In genomic region chr10:86071758-86072157, GRCh38 we compare ENCODE assay signal across 16 cellular contexts.
DNase-seq lines count a peak whose midpoint lies in the region; ATAC-seq lines count a peak whose summit lies in the region.
"Had no signal": no experiment of that assay in that cellular context is flagged by ENCODE, and none has a peak within 500 bp of the region (broad histone marks: within the 10 kb centered on the region; RNA-seq: fewer than 3 reads in every experiment).

No MANE protein-coding gene starts in this region.

- H3K14ac ChIP-seq in neuronal stem cell (ENCODE audit: low read length) = no peak overlapping the region

- ATAC-seq in GM18858 (IDR thresholded peaks at IDR 0.05; ENCODE audit: unreplicated experiment) (peak; percentile 59), GM21717 (IDR thresholded peaks at IDR 0.05; ENCODE audit: unreplicated experiment) (peak; percentile 66), HG03565 (IDR thresholded peaks at IDR 0.05; ENCODE audit: unreplicated experiment) (peak; percentile 49), T-cell (replicated peaks in 1 of 4) (no peak)
- ATAC-seq: CD8-positive, alpha-beta T cell had no signal

- no peaks in the 10 kb centered on the region for H3K36me3 Mint-ChIP-seq in T-cell
- H3K36me3 Mint-ChIP-seq: CD8-positive, alpha-beta T cell had no signal

- no peaks in the 10 kb centered on the region for H3K9me3 ChIP-seq in neuronal stem cell (replicated peaks in 1 of 2; ENCODE audit: control insufficient read depth in 2 of 2, insufficient read depth in 1 of 2, low read depth in 1 of 2, low read length in 2 of 2)
- H3K9me3 ChIP-seq: HAP-1 had no signal

- no peak for DNase-seq in neuronal stem cell (ENCODE audit: low spot score)
- DNase-seq in T-cell = no peak
- DNase-seq in SW480 (ENCODE audit: low spot score) = no peak
- DNase-seq in NCI-H146 treated with DMSO at 0.1 percent for 48 hours (lab: John Stamatoyannopoulos, UW; ENCODE audit: unreplicated experiment) = no peak
- no peak for DNase-seq in AG20443 (ENCODE audit: low spot score)
- DNase-seq: DMS79 treated with DMSO at 0.1 percent for 48 hours, NCI-H1417, NCI-H2029, NCI-H510A treated with DMSO at 0.1 percent for 48 hours, T-helper 1 cell had no signal

- H3K27me3 ChIP-seq in neuronal stem cell (ENCODE audit: control insufficient read depth in 3 of 3, insufficient read depth in 3 of 3, low read depth in 1 of 3, low read length in 3 of 3) = no peaks in the 10 kb centered on the region

- H4K91ac ChIP-seq in neuronal stem cell (ENCODE audit: low read depth, low read length, poor library complexity) = no peak overlapping the region

- H3K23ac ChIP-seq in neuronal stem cell (ENCODE audit: low read depth, low read length, poor library complexity) = no peak overlapping the region

- CTCF ChIA-PET in T-cell (lab: Charles Lee) = no interaction called here

- no peak overlapping the region for H3K4me3 Mint-ChIP-seq in T-cell
- H3K4me3 Mint-ChIP-seq: CD8-positive, alpha-beta T cell; IgD-negative memory B cell had no signal

- H3K79me1 ChIP-seq in neuronal stem cell (ENCODE audit: low read depth, low read length) = no peaks in the 10 kb centered on the region

- H3K4me3 ChIP-seq in neuronal stem cell (ENCODE audit: low read length in 2 of 2) = no peak overlapping the region
- H3K4me3 ChIP-seq: HAP-1 had no signal

- H2AFZ ChIP-seq in neuronal stem cell (ENCODE audit: low read length) = no peak overlapping the region

- no peak overlapping the region for H3K4me2 ChIP-seq in neuronal stem cell (ENCODE audit: insufficient read depth, low read length, poor library complexity, severe bottlenecking)

- no peak overlapping the region for H3K27ac ChIP-seq in neuronal stem cell (replicated peaks; ENCODE audit: low read length)

- POLR2A ChIA-PET in T-cell (lab: Charles Lee) = no interaction called here

- no peak overlapping the region for H3K27ac Mint-ChIP-seq in T-cell
- H3K27ac Mint-ChIP-seq: CD8-positive, alpha-beta T cell; IgD-negative memory B cell had no signal

- no peak overlapping the region for H3K18ac ChIP-seq in neuronal stem cell (ENCODE audit: low read length)

- H3K36me3 ChIP-seq in neuronal stem cell (replicated peaks in 1 of 2; ENCODE audit: control insufficient read depth in 2 of 2, insufficient read depth in 2 of 2, low read length in 2 of 2) = no peaks in the 10 kb centered on the region
- H3K36me3 ChIP-seq: HAP-1 had no signal

- no peaks in the 10 kb centered on the region for H3K4me1 Mint-ChIP-seq in T-cell

- H2BK120ac ChIP-seq in neuronal stem cell (ENCODE audit: low read depth, low read length) = no peak overlapping the region

- no peak overlapping the region for H2AK5ac ChIP-seq in neuronal stem cell (ENCODE audit: low read depth, low read length)

- peaks cover 0 to 6% of the 10 kb centered on the region in 2 donors for H3K4me1 ChIP-seq in neuronal stem cell (ENCODE audit: control insufficient read depth in 2 of 2, insufficient read depth in 1 of 2, low read depth in 1 of 2, low read length in 2 of 2)
- H3K4me1 ChIP-seq: HAP-1 had no signal

- peaks cover 0 to 3% (median 0%) of the 10 kb centered on the region in 3 donors for H3K9me3 Mint-ChIP-seq in T-cell
- H3K9me3 Mint-ChIP-seq: CD8-positive, alpha-beta T cell had no signal

- H3K9ac ChIP-seq in neuronal stem cell (ENCODE audit: low read depth, low read length, poor library complexity) = no peak overlapping the region

- no CpG with 5 or more reads among the region's 4 CpGs for WGBS in neuronal stem cell (ENCODE audit: extremely low coverage in 2 of 2, insufficient read length in 2 of 2, insufficient replicate concordance in 1 of 2), 2 donors

- H3K4ac ChIP-seq in neuronal stem cell (ENCODE audit: low read length) = no peak overlapping the region

- H3K27me3 Mint-ChIP-seq in T-cell = peaks cover 3 to 10% of the 10 kb centered on the region in 2 donors

- H4K8ac ChIP-seq in neuronal stem cell (ENCODE audit: low read depth, low read length) = no peak overlapping the region

- no peak overlapping the region for H2BK15ac ChIP-seq in neuronal stem cell (ENCODE audit: low read length)

- H2BK5ac ChIP-seq in neuronal stem cell (ENCODE audit: low read length) = peak overlapping the region; percentile 20

- no peak overlapping the region for H2BK12ac ChIP-seq in neuronal stem cell (ENCODE audit: low read length)

Comparison
In these comparisons a context has a peak if more than half of its experiments do, and no peak if none do; other contexts are left out.
1. ATAC-seq: peak in GM18858 (single experiment), GM21717 (single experiment) and HG03565 (single experiment); none in T-cell (0 of 4).